In genomic region chr5:33859177-33859576, GRCh38 we compare ENCODE assay signal across 1 cellular context.
TF ChIP-seq lines count a peak whose summit lies in the region.

No MANE protein-coding gene starts in this region.

TF ChIP-seq in H1, 55 proteins besides CTCF, POLR2A, EP300 and RAD21:
- 0 out of 2 replicates have a peak, but pooled peaks have one; percentile 50 for TF ChIP-seq RBBP5 (IDR thresholded peaks at IDR 0.05; ENCODE audit: borderline replicate concordance, low read depth, low read length)
